Comparison of ENCODE assay signal across 14 cellular contexts in the genomic region with DNA sequence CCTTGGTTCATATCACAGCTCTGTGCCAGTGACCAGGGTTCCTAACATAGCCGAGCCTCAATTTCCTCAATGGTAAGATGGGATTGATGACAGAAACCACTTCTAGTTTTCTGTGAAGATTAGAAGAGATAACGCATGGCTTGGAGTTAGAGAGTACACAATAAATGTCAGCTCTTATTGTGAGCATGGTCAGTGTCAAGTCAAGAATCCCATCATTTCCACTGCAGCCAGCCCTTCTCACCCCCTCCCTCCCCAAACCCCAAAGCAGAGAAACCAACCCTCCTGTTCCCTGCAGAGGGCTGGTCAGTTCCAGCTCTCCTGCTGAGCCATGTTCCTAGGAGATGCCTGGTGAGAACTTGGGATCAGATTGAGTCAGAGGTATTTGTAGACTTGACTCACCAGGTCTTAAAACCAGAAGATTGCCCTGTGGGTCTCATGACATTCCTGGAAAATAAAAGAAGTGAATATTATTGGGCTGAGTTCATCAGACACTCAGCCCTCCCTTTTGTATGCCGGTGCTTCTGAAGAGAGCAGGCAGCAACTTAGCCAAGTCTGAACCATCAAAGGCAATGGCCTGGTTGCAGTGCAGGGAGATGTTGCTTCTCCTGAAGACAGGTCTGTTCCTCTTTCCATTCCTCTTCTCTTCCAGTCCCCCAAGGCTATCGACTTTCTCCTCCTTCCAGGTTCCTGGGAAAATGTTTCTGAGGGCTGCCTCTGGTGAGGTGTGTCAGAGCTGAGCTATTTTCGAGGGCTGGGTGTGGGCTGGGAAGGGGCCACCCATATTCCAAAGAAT.
DNase-seq lines count a peak whose midpoint lies in the region; ATAC-seq, FAIRE-seq and TF ChIP-seq lines count a peak whose summit lies in the region.
"Had no signal": no experiment of that assay in that cellular context is flagged by ENCODE, and none has a peak within 500 bp of the region (broad histone marks: within the 10 kb centered on the region; RNA-seq: fewer than 3 reads in every experiment).

No MANE protein-coding gene starts in this region.

- no peak for ATAC-seq in HG03135 (IDR thresholded peaks at IDR 0.05; ENCODE audit: unreplicated experiment)
- ATAC-seq: gastroesophageal sphincter; stimulated activated naive CD8-positive, alpha-beta T cell treated with anti-CD3 and anti-CD28 coated beads, Interleukin-15, amount 100 ng/mL, for 72 hours had no signal

- H3K36me3 ChIP-seq in astrocyte (ENCODE audit: insufficient read depth, low read length), result no peaks in the 10 kb centered on the region
- H3K36me3 ChIP-seq: adrenal gland, gastroesophageal sphincter had no signal

- DNase-seq in ACHN, result peak; percentile 98
- DNase-seq in HPDE6-E6E7 (ENCODE audit: extremely low spot score), result peak; percentile 90
- peak; percentile 100 for DNase-seq in astrocyte (ENCODE audit: low read depth)
- peak; percentile 30 for DNase-seq in iPS-NIHi7 (ENCODE audit: extremely low spot score)
- no peak for DNase-seq in endothelial cell (ENCODE audit: low spot score)
- DNase-seq in D721Med (ENCODE audit: insufficient read length, low spot score), result no peak
- no peak for DNase-seq in dorsolateral prefrontal cortex
- DNase-seq: activated CD4-positive, alpha-beta T cell treated with anti-CD3 and anti-CD28 coated beads for 48 hours; adrenal gland; CD4-positive, alpha-beta memory T cell; NCI-H146; stimulated activated naive CD8-positive, alpha-beta T cell treated with anti-CD3 and anti-CD28 coated beads, Interleukin-15, amount 100 ng/mL, for 72 hours had no signal

- intact Hi-C loops in dorsolateral prefrontal cortex (cut with DNase I), result no loop called here

- peaks cover 8% of the 10 kb centered on the region for H3K79me2 ChIP-seq in astrocyte (ENCODE audit: insufficient read depth, low read length)

- H3K27me3 Mint-ChIP-seq in astrocyte (ENCODE audit: low read depth, unreplicated experiment), result no peaks in the 10 kb centered on the region
- H3K27me3 Mint-ChIP-seq in endothelial cell (ENCODE audit: unreplicated experiment), result peaks cover 3% of the 10 kb centered on the region

- no peaks in the 10 kb centered on the region for H3K9me3 ChIP-seq in astrocyte (ENCODE audit: insufficient read depth, low read depth, low read length)
- H3K9me3 ChIP-seq: adrenal gland, gastroesophageal sphincter had no signal

- no peak overlapping the region for H2AFZ ChIP-seq in astrocyte (ENCODE audit: low read depth, low read length)

- peak overlapping the region; percentile 84 for H3K9ac ChIP-seq in astrocyte (ENCODE audit: low read length)

- in situ Hi-C loops in ACHN (cut with HindIII; ENCODE audit: low pct_ligation_motif_present, low pct_unique_long_range_greater_than_20kb, low sequenced_read_pairs), result no loop called here

- H3K36me3 Mint-ChIP-seq in astrocyte (ENCODE audit: low read depth, unreplicated experiment), result peaks cover 3% of the 10 kb centered on the region
- H3K36me3 Mint-ChIP-seq in endothelial cell (ENCODE audit: low read depth, unreplicated experiment), result no peaks in the 10 kb centered on the region

- no peak for TF ChIP-seq CTCF in astrocyte (IDR thresholded peaks at IDR 0.05; ENCODE audit: insufficient read depth, low read depth, low read length)
- no peak for TF ChIP-seq CTCF in endothelial cell (IDR thresholded peaks at IDR 0.05; ENCODE audit: unreplicated experiment)
- no peak for TF ChIP-seq CTCF in D721Med (IDR thresholded peaks at IDR 0.05; ENCODE audit: insufficient read depth, missing control alignments)
- no peak for TF ChIP-seq CTCF in dorsolateral prefrontal cortex (IDR thresholded peaks at IDR 0.05 in 54 of 56, conservative IDR thresholded peaks at IDR 0.05 in 2 of 56; ENCODE audit: low read depth in 1 of 56, partially characterized antibody in 56 of 56)

- H3K27ac Mint-ChIP-seq in astrocyte (ENCODE audit: unreplicated experiment), result peak overlapping the region; percentile 100
- H3K27ac Mint-ChIP-seq in endothelial cell (ENCODE audit: unreplicated experiment), result no peak overlapping the region
- H3K27ac Mint-ChIP-seq: CD4-positive, alpha-beta memory T cell; stimulated activated naive CD8-positive, alpha-beta T cell treated with anti-CD3 and anti-CD28 coated beads, Interleukin-15, amount 100 ng/mL, for 72 hours had no signal

- no peaks in the 10 kb centered on the region for H4K20me1 ChIP-seq in astrocyte (ENCODE audit: insufficient read depth, low read length)

- H3K4me3 Mint-ChIP-seq in astrocyte (ENCODE audit: unreplicated experiment) (peak overlapping the region; percentile 60), endothelial cell (ENCODE audit: unreplicated experiment) (no peak overlapping the region)
- H3K4me3 Mint-ChIP-seq: CD4-positive, alpha-beta memory T cell; stimulated activated naive CD8-positive, alpha-beta T cell treated with anti-CD3 and anti-CD28 coated beads, Interleukin-15, amount 100 ng/mL, for 72 hours had no signal

- H3K9me3 Mint-ChIP-seq in astrocyte (ENCODE audit: unreplicated experiment) (peaks cover 1% of the 10 kb centered on the region), endothelial cell (ENCODE audit: unreplicated experiment) (no peaks in the 10 kb centered on the region)

- H3K4me3 ChIP-seq in astrocyte (ENCODE audit: insufficient read depth, low read depth, low read length) (peak overlapping the region; percentile 11), dorsolateral prefrontal cortex (no peak overlapping the region)
- H3K4me3 ChIP-seq: adrenal gland, gastroesophageal sphincter had no signal

- no peaks in the 10 kb centered on the region for H3K27me3 ChIP-seq in astrocyte (ENCODE audit: insufficient read depth, low read length)
- H3K27me3 ChIP-seq in dorsolateral prefrontal cortex, result peaks cover 0 to 4% (median 0%) of the 10 kb centered on the region in 45 donors
- H3K27me3 ChIP-seq: adrenal gland had no signal

- H3K4me1 ChIP-seq in astrocyte (ENCODE audit: insufficient read depth, low read length), result peaks cover 46% of the 10 kb centered on the region
- H3K4me1 ChIP-seq: adrenal gland, gastroesophageal sphincter had no signal

- peak; percentile 98 for FAIRE-seq in astrocyte (lab: Jason Lieb, UNC)
- no peak for FAIRE-seq in D721Med (lab: Jason Lieb, UNC)

- H3K4me1 Mint-ChIP-seq in astrocyte (ENCODE audit: low read depth, unreplicated experiment) (peaks cover 74% of the 10 kb centered on the region), endothelial cell (ENCODE audit: unreplicated experiment) (no peaks in the 10 kb centered on the region)

- H3K27ac ChIP-seq in astrocyte (ENCODE audit: low read depth, low read length), result peak overlapping the region; percentile 99
- H3K27ac ChIP-seq in dorsolateral prefrontal cortex, result no peak overlapping the region
- H3K27ac ChIP-seq: adrenal gland, gastroesophageal sphincter had no signal

- H3K4me2 ChIP-seq in astrocyte (ENCODE audit: low read length), result peak overlapping the region; percentile 74

Comparison
In these comparisons a context has a peak if more than half of its experiments do, and no peak if none do; other contexts are left out.
1. DNase-seq: peak in ACHN (single experiment), HPDE6-E6E7 (single experiment), astrocyte (single experiment) and iPS-NIHi7 (single experiment); none in endothelial cell (single experiment), D721Med (single experiment) and dorsolateral prefrontal cortex (0 of 10).